8 cellular contexts compared by ENCODE assay signal in genomic region chr19:10230155-10230903, GRCh38. TPM values are rescaled to one million over a fixed set of nuclear protein-coding genes. Genes with fewer than 3 reads are reported as not detected.
A peak's percentile ranks its signal among the peaks of the same experiment; 100 is the strongest.
DNase-seq lines count a peak whose midpoint lies in the region; ATAC-seq and TF ChIP-seq lines count a peak whose summit lies in the region.

No MANE protein-coding gene starts in this region.

- H3K9me3 ChIP-seq in heart right ventricle = no peaks in the 10 kb centered on the region

- DNase-seq in OCI-M1 (lab: John Stamatoyannopoulos, UW) (peak; percentile 64), heart right ventricle (peak; percentile 52 to 56), retinal pigment epithelial cell (ENCODE audit: low read depth) (no peak), iPS-NIHi7 (ENCODE audit: extremely low spot score) (no peak), NCI-H2081 treated with DMSO at 0.1 percent for 48 hours (lab: John Stamatoyannopoulos, UW) (no peak)
- DNase-seq in activated naive CD4-positive, alpha-beta T cell treated with Interleukin-2 at 50 U/mL for 16 hours = peak; percentile 80

- ATAC-seq in GM19324 (IDR thresholded peaks at IDR 0.05; ENCODE audit: low FRiP score, unreplicated experiment) = peak; percentile 9
- ATAC-seq in heart right ventricle = peak in 6 of 8 donors; percentile 0 to 17 (median 6)
- ATAC-seq in HG03469 (IDR thresholded peaks at IDR 0.05; ENCODE audit: unreplicated experiment) = no peak

- TF ChIP-seq CTCF in heart right ventricle (IDR thresholded peaks at IDR 0.05) (peak in 1 of 9 donors; percentile 7), retinal pigment epithelial cell (conservative IDR thresholded peaks at IDR 0.05; ENCODE audit: low read depth, low read length) (no peak)

- WGBS in heart right ventricle, 2 donors = 1% methylated on average over 72 of the region's 72 CpGs

- intact Hi-C loops in heart right ventricle (cut with DNase I) = loop anchor here in 2 of 10 donors (2.0 to 10.0 kb wide), 3 partner anchors 20 to 116 kb away; partner anchors contain the start of genes DNMT1 (in 1 of the 2), EIF3G (in 1 of the 2) and P2RY11 (in 1 of the 2)

- H3K27ac ChIP-seq in heart right ventricle = peak overlapping the region; percentile 81 to 99 (median 94)

- H3K27me3 ChIP-seq in heart right ventricle = peaks cover 0 to 7% (median 0%) of the 10 kb centered on the region in 7 donors

- peaks cover 4 to 62% (median 52%) of the 10 kb centered on the region in 9 donors for H3K4me1 ChIP-seq in heart right ventricle

- H3K4me3 ChIP-seq in heart right ventricle (peak overlapping the region; percentile 70 to 99 (median 94)), retinal pigment epithelial cell (ENCODE audit: low read length) (peak overlapping the region; percentile 59)

- H3K36me3 ChIP-seq in heart right ventricle = no peaks in the 10 kb centered on the region

RNA-seq across cellular contexts. Expression of gene S1PR2, which starts 0.8 kb away (rescaled TPM):
- 10 to 100 TPM in 1 of 10 donors, 1 to 10 TPM in 9; 1.8 to 12.2 (median 3.3) TPM for total RNA-seq in heart right ventricle
- 1 to 10 TPM; 1.8 to 4.8 TPM for polyA plus RNA-seq in heart right ventricle

RNA-seq across cellular contexts. Expression of gene MRPL4, which starts 21.7 kb away (rescaled TPM):
- 10 to 100 TPM; 53.2 to 94.3 (median 69.0) TPM for total RNA-seq in heart right ventricle
- 100 to 1,000 TPM in 1 of 2 donors, 10 to 100 TPM in 1; 29.0 to 101 TPM for polyA plus RNA-seq in heart right ventricle

RNA-seq across cellular contexts. Expression of gene DNMT1, which starts 35.6 kb away (rescaled TPM):
- 10 to 100 TPM; 11.8 to 36.4 (median 21.6) TPM for total RNA-seq in heart right ventricle
- polyA plus RNA-seq in heart right ventricle = 10 to 100 TPM; 20.9 to 34.7 TPM

RNA-seq across cellular contexts. Expression of gene ICAM1, which starts 40.6 kb away (rescaled TPM):
- total RNA-seq in heart right ventricle = 10 to 100 TPM in 3 of 10 donors, 1 to 10 TPM in 7; 3.6 to 66.6 (median 9.3) TPM
- 10 to 100 TPM in 1 of 2 donors, 1 to 10 TPM in 1; 6.9 to 12.1 TPM for polyA plus RNA-seq in heart right ventricle

RNA-seq across cellular contexts. Expression of gene ICAM4, which starts 56.4 kb away (rescaled TPM):
- under 1 TPM in 9 of 10 donors, not detected in 1; 0.17 to 0.83 (median 0.48) TPM for total RNA-seq in heart right ventricle
- polyA plus RNA-seq in heart right ventricle = under 1 TPM; 0.59 to 0.73 TPM

Comparison
In these comparisons a context has a peak if more than half of its experiments do, and no peak if none do; other contexts are left out.
1. DNase-seq: peak in OCI-M1 (single experiment), activated naive CD4-positive, alpha-beta T cell treated with Interleukin-2 at 50 U/mL for 16 hours (single experiment) and heart right ventricle (2 of 2); none in retinal pigment epithelial cell (single experiment), iPS-NIHi7 (single experiment) and NCI-H2081 treated with DMSO at 0.1 percent for 48 hours (single experiment).